9 cellular contexts compared by ENCODE assay signal in genomic region chrX:71301195-71301924, GRCh38. TPM values are rescaled to one million over a fixed set of nuclear protein-coding genes. Genes with fewer than 3 reads are reported as not detected.
DNase-seq lines count a peak whose midpoint lies in the region; ATAC-seq, FAIRE-seq and TF ChIP-seq lines count a peak whose summit lies in the region.
"Had no signal": no experiment of that assay in that cellular context is flagged by ENCODE, and none has a peak within 500 bp of the region (broad histone marks: within the 10 kb centered on the region; RNA-seq: fewer than 3 reads in every experiment).

Gene ITGB1BP2 (plus strand): TSS chrX:71301750. CDS start chrX:71301807, 57 bp downstream.

- H3K4me2 ChIP-seq in endothelial cell of umbilical vein (ENCODE audit: insufficient read depth, low read length): peak within 1 kb of the TSS; percentile 10

- TF ChIP-seq CTCF in endothelial cell of umbilical vein (IDR thresholded peaks at IDR 0.05; ENCODE audit: extremely low read depth in 1 of 2, insufficient read depth in 1 of 2, low read depth in 1 of 2, low read length in 2 of 2): no peak

- BruUV-seq in endothelial cell of umbilical vein (replicated peaks; lab: Mats Ljungman, UMichigan): no TSS peak

- peaks cover 20 to 23% of the 10 kb centered on the region in 2 experiments for H3K36me3 ChIP-seq in endothelial cell of umbilical vein (ENCODE audit: control insufficient read depth in 2 of 2, extremely low read depth in 1 of 2, insufficient read depth in 2 of 2, low read length in 2 of 2)

- no peaks in the 10 kb centered on the region for H3K9me3 ChIP-seq in endothelial cell of umbilical vein (replicated peaks; ENCODE audit: control insufficient read depth, insufficient read depth, low read length)
- H3K9me3 ChIP-seq: lower lobe of right lung had no signal

- H3K9ac ChIP-seq in endothelial cell of umbilical vein (replicated peaks; ENCODE audit: extremely low read depth, insufficient read depth, low read length): no peak within 1 kb of the TSS

- no peaks in the 10 kb centered on the region for H3K9me1 ChIP-seq in endothelial cell of umbilical vein (replicated peaks; ENCODE audit: control insufficient read depth, extremely low read depth, insufficient read depth, low read length)

- dilution Hi-C loops in endothelial cell of umbilical vein (cut with MboI; ENCODE audit: extremely low pct_ligation_motif_present, low sequenced_read_pairs): no loop called here

- no peak for FAIRE-seq in endothelial cell of umbilical vein (lab: Jason Lieb, UNC)

- POLR2A ChIA-PET in endothelial cell of umbilical vein (lab: Charles Lee): interaction anchor here (1.0 kb wide), 1 partner anchor 18 kb away, joined by 4 read pairs; the partner anchor contains the start of gene NONO

- intact Hi-C loops in endothelial cell of umbilical vein (cut with micrococcal nuclease): loop anchor here (5.0 kb wide), 1 partner anchor 66 kb away; the partner anchor contains the start of gene TAF1

- no peaks in the 10 kb centered on the region for H4K20me1 ChIP-seq in endothelial cell of umbilical vein (replicated peaks; ENCODE audit: control insufficient read depth, extremely low read depth, insufficient read depth, low read length)

- H2AFZ ChIP-seq in endothelial cell of umbilical vein (ENCODE audit: low read depth, low read length): no peak within 1 kb of the TSS

- no peak for TF ChIP-seq POLR2A in endothelial cell of umbilical vein (IDR thresholded peaks at IDR 0.05; ENCODE audit: low read depth, low read length)

- H3K4me1 ChIP-seq in endothelial cell of umbilical vein (ENCODE audit: control insufficient read depth, extremely low read depth, insufficient read depth, low read length): peaks cover 26% of the 10 kb centered on the region
- H3K4me1 ChIP-seq: lower lobe of right lung had no signal

- ATAC-seq in HG03432 (IDR thresholded peaks at IDR 0.05; ENCODE audit: unreplicated experiment): no peak

- H3K27me3 ChIP-seq in endothelial cell of umbilical vein (ENCODE audit: control insufficient read depth in 2 of 2, insufficient read depth in 2 of 2, low read length in 2 of 2): no peaks in the 10 kb centered on the region

- H3K79me2 ChIP-seq in endothelial cell of umbilical vein (ENCODE audit: control insufficient read depth, insufficient read depth, low read length): no peaks in the 10 kb centered on the region

- no peak within 1 kb of the TSS for H3K4me3 ChIP-seq in endothelial cell of umbilical vein (replicated peaks in 1 of 3; ENCODE audit: insufficient read depth in 1 of 3, low read depth in 1 of 3, low read length in 3 of 3)
- H3K4me3 ChIP-seq: lower lobe of right lung had no signal

- CTCF ChIA-PET in endothelial cell of umbilical vein (lab: Charles Lee): no interaction called here

- DNase-seq in ELF-1 (ENCODE audit: low read depth, low spot score): peak; percentile 44
- DNase-seq in NCI-H82 (lab: John Stamatoyannopoulos, UW): peak; percentile 94
- DNase-seq in endothelial cell of umbilical vein (ENCODE audit: low read depth, low spot score): peak; percentile 1
- peak; percentile 0 for DNase-seq in occipital lobe (lab: John Stamatoyannopoulos, UW)
- DNase-seq in activated CD4-positive, CD25-positive, alpha-beta regulatory T cell treated with anti-CD3 and anti-CD28 coated beads, Interleukin-2, amount 50 U/mL, for 72 hours: no peak
- DNase-seq in RPMI8226: no peak
- DNase-seq in medulla oblongata (ENCODE audit: extremely low spot score): no peak
- DNase-seq: lower lobe of right lung had no signal

- H3K27ac ChIP-seq in endothelial cell of umbilical vein (ENCODE audit: insufficient read depth, low read depth, low read length): peak within 1 kb of the TSS; percentile 37
- H3K27ac ChIP-seq: lower lobe of right lung had no signal

TF ChIP-seq in endothelial cell of umbilical vein, 7 proteins besides CTCF, POLR2A, EP300 and RAD21:
- TF ChIP-seq, protein P1, sequence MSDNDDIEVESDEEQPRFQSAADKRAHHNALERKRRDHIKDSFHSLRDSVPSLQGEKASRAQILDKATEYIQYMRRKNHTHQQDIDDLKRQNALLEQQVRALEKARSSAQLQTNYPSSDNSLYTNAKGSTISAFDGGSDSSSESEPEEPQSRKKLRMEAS (IDR thresholded peaks at IDR 0.05; ENCODE audit: insufficient read depth, insufficient read length): no peak
- TF ChIP-seq GATA2 (IDR thresholded peaks at IDR 0.05; ENCODE audit: insufficient read depth, insufficient read length, low read depth, low read length): no peak
- TF ChIP-seq MYC (IDR thresholded peaks at IDR 0.05; ENCODE audit: low read depth, low read length): no peak
- TF ChIP-seq FOS (IDR thresholded peaks at IDR 0.05; ENCODE audit: borderline replicate concordance, insufficient read depth, low read length): no peak
- TF ChIP-seq POLR2AphosphoS5 (IDR thresholded peaks at IDR 0.05; ENCODE audit: insufficient read depth, low read depth, low read length): no peak
- TF ChIP-seq JUN (IDR thresholded peaks at IDR 0.05; ENCODE audit: borderline replicate concordance, insufficient read depth, insufficient read length, low read depth): no peak
- TF ChIP-seq EZH2 (IDR thresholded peaks at IDR 0.05; ENCODE audit: borderline replicate concordance, low read depth, low read length, severe bottlenecking): no peak
TF ChIP-seq in endothelial cell of umbilical vein: peak in this region for 0.

RNA-seq across cellular contexts. Expression of gene ITGB1BP2, which starts in this region (rescaled TPM):
- total RNA-seq in endothelial cell of umbilical vein (4.6 and 5.9 TPM in 2 replicates), occipital lobe (0.78 TPM)
- polyA plus RNA-seq in endothelial cell of umbilical vein: 1.2 and 1.8 TPM in 2 replicates
- polyA plus RNA-seq in endothelial cell of umbilical vein (2011; cell fraction: cytosol; rRNA removed): 0.30 and 0.41 TPM in 2 replicates
- 14.2 and 19.7 TPM in 2 replicates for polyA plus RNA-seq in endothelial cell of umbilical vein (2011; cell fraction: nucleus; rRNA removed)
- polyA plus RNA-seq in endothelial cell of umbilical vein (2012): 1.0 and 1.3 TPM in 2 replicates
- polyA minus RNA-seq in endothelial cell of umbilical vein: 7.3 and 9.9 TPM in 2 replicates
- polyA minus RNA-seq in endothelial cell of umbilical vein (2011; cell fraction: cytosol; rRNA and poly(A)+ RNA removed): not detected
- polyA minus RNA-seq in endothelial cell of umbilical vein (2011; cell fraction: nucleus; rRNA and poly(A)+ RNA removed): 8.3 and 10.3 TPM in 2 replicates

Comparison
In these comparisons a context has a peak if more than half of its experiments do, and no peak if none do; other contexts are left out.
1. Peak in DNase-seq in occipital lobe; RNA of the gene not detected or under 1 TPM.
2. DNase-seq: peak in ELF-1 (single experiment), NCI-H82 (single experiment) and endothelial cell of umbilical vein (single experiment); none in activated CD4-positive, CD25-positive, alpha-beta regulatory T cell treated with anti-CD3 and anti-CD28 coated beads, Interleukin-2, amount 50 U/mL, for 72 hours (single experiment), RPMI8226 (single experiment) and medulla oblongata (single experiment).